Comparison of ENCODE assay signal across 8 cellular contexts in the genomic region with DNA sequence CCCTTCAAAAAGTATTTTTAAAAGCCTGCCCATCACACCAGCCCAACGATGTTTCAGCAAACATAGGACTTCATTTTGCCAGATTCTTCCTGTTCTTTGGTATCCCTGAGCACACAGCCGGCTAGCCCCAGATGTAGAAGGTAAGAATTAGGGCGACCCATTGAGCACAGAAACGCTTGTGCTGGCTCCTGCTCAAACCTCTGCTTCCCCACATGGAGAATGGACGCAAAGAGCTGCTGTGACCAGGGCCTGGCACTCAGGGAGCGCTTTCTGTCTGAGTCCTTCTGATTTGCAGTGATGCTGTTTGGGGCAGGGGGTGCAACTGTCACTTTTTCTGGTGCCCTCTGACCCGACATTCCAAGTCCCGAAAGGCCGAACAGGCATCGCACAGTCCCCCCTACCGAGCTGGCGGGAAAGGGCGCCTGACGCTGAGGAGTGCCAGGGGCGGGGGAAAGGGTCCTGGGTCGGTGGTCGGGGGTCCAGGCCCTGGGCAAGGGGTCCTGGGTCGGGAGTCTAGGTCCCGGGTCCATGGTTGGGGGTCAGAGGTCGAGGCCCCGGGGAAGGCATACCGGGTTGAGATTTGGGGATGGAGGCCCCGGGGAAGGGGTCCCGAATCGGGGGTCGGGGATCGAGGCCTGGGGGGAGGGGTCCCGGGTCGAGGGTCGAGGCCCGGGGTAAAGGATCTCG. TPM values are rescaled to one million over a fixed set of nuclear protein-coding genes. Genes with fewer than 3 reads are reported as not detected.
A peak's percentile ranks its signal among the peaks of the same experiment; 100 is the strongest.
DNase-seq lines count a peak whose midpoint lies in the region; ATAC-seq and TF ChIP-seq lines count a peak whose summit lies in the region.

No MANE protein-coding gene starts in this region.

- H2BK120ac ChIP-seq in neuronal stem cell (ENCODE audit: low read depth, low read length), result peak overlapping the region; percentile 17

- POLR2A ChIA-PET in PC-9 (lab: Charles Lee; ENCODE audit: unreplicated experiment), result no interaction called here

- TSS peak; percentile 50 for BruUV-seq in PC-9 (replicated peaks; lab: Mats Ljungman, UMichigan)

- peak overlapping the region; percentile 81 for H3K4me2 ChIP-seq in PC-9
- H3K4me2 ChIP-seq in neuronal stem cell (ENCODE audit: insufficient read depth, low read length, poor library complexity, severe bottlenecking), result peak overlapping the region; percentile 45

- no peaks in the 10 kb centered on the region for H3K27me3 ChIP-seq in PC-9 (ENCODE audit: insufficient read depth, low read depth)
- no peaks in the 10 kb centered on the region for H3K27me3 ChIP-seq in neuronal stem cell (ENCODE audit: control insufficient read depth in 3 of 3, insufficient read depth in 3 of 3, low read depth in 1 of 3, low read length in 3 of 3)

- H2BK5ac ChIP-seq in neuronal stem cell (ENCODE audit: low read length), result peak overlapping the region; percentile 39

- WGBS in neuronal stem cell (ENCODE audit: extremely low coverage in 2 of 2, insufficient read length in 2 of 2, insufficient replicate concordance in 1 of 2), 2 donors, result no CpG with 5 or more reads among the region's 32 CpGs

- DNase-seq in PC-9, result no peak
- DNase-seq in epithelial cell of prostate (ENCODE audit: low read depth, low spot score), result no peak
- DNase-seq in neuronal stem cell (ENCODE audit: low spot score), result no peak
- no peak for DNase-seq in germinal center (ENCODE audit: low spot score)
- DNase-seq in left colon, result no peak
- DNase-seq in NK-92 treated with Interleukin-12 subunit alpha and Interleukin-12 subunit beta, amount 100 ng/mL, for 24 hours (lab: John Stamatoyannopoulos, UW), result no peak

- H3K27ac ChIP-seq in C4-2B (peak overlapping the region; percentile 86), PC-9 (no peak overlapping the region), epithelial cell of prostate (peak overlapping the region; percentile 68), neuronal stem cell (replicated peaks; ENCODE audit: low read length) (no peak overlapping the region)

- H3K9me3 ChIP-seq in PC-9 (ENCODE audit: insufficient read depth, low read depth) (no peaks in the 10 kb centered on the region), neuronal stem cell (replicated peaks in 1 of 2; ENCODE audit: control insufficient read depth in 2 of 2, insufficient read depth in 1 of 2, low read depth in 1 of 2, low read length in 2 of 2) (no peaks in the 10 kb centered on the region)

- no peaks in the 10 kb centered on the region for H3K9me2 ChIP-seq in PC-9 (ENCODE audit: insufficient read depth)

- CTCF ChIA-PET in PC-9 (lab: Charles Lee), result interaction anchor here (0.6 to 0.7 kb wide), 2 partner anchors 42 to 253 kb away, joined by 12 to 16 read pairs; no protein-coding TSS in a partner anchor

- H2BK12ac ChIP-seq in neuronal stem cell (ENCODE audit: low read length), result no peak overlapping the region

- H3F3A ChIP-seq in PC-9 (ENCODE audit: insufficient read depth, low read depth), result peaks cover 9% of the 10 kb centered on the region; the same call in 1 of the 2 replicates

- no peak overlapping the region for H3K4ac ChIP-seq in neuronal stem cell (ENCODE audit: low read length)

- H2AK5ac ChIP-seq in neuronal stem cell (ENCODE audit: low read depth, low read length), result peak overlapping the region; percentile 84

- H2BK15ac ChIP-seq in neuronal stem cell (ENCODE audit: low read length), result no peak overlapping the region

- peaks cover 14% of the 10 kb centered on the region for H4K20me1 ChIP-seq in PC-9 (ENCODE audit: insufficient read depth)

- peaks cover 31% of the 10 kb centered on the region for H3K79me1 ChIP-seq in neuronal stem cell (ENCODE audit: low read depth, low read length)

- H4K91ac ChIP-seq in neuronal stem cell (ENCODE audit: low read depth, low read length, poor library complexity), result no peak overlapping the region

- H3K4me3 ChIP-seq in PC-9 (peak overlapping the region; percentile 93), neuronal stem cell (ENCODE audit: low read length in 2 of 2) (peak overlapping the region; percentile 80 to 99)

- no peak for ATAC-seq in left colon
- no peak for ATAC-seq in HG02798 (IDR thresholded peaks at IDR 0.05; ENCODE audit: poor library complexity, unreplicated experiment)

- TF ChIP-seq CTCF in C4-2B (conservative IDR thresholded peaks at IDR 0.05) (no peak), PC-9 (conservative IDR thresholded peaks at IDR 0.05) (no peak)

- H2AFZ ChIP-seq in PC-9, result no peak overlapping the region
- no peak overlapping the region for H2AFZ ChIP-seq in neuronal stem cell (ENCODE audit: low read length)

- H3K79me2 ChIP-seq in PC-9 (ENCODE audit: low read depth), result peaks cover 69% of the 10 kb centered on the region

- H3K4me1 ChIP-seq in PC-9 (replicated peaks; ENCODE audit: insufficient read depth) (peaks cover 18% of the 10 kb centered on the region), neuronal stem cell (ENCODE audit: control insufficient read depth in 2 of 2, insufficient read depth in 1 of 2, low read depth in 1 of 2, low read length in 2 of 2) (peaks cover 4 to 8% of the 10 kb centered on the region in 2 donors)

- 0 out of 2 replicates have a peak, but pooled peaks cover 5% of the 10 kb centered on the region for H3K36me3 ChIP-seq in PC-9 (ENCODE audit: low read depth)
- peaks cover 27 to 49% of the 10 kb centered on the region in 2 donors for H3K36me3 ChIP-seq in neuronal stem cell (replicated peaks in 1 of 2; ENCODE audit: control insufficient read depth in 2 of 2, insufficient read depth in 2 of 2, low read length in 2 of 2)

- H3K23ac ChIP-seq in neuronal stem cell (ENCODE audit: low read depth, low read length, poor library complexity), result peak overlapping the region; percentile 11

- H3K14ac ChIP-seq in neuronal stem cell (ENCODE audit: low read length), result no peak overlapping the region

- H3K18ac ChIP-seq in neuronal stem cell (ENCODE audit: low read length), result no peak overlapping the region

- intact Hi-C loops in PC-9 (cut with micrococcal nuclease; ENCODE audit: unreplicated experiment) (no loop called here), left colon (cut with DNase I, micrococcal nuclease) (no loop called here)

- no peak overlapping the region for H3K9ac ChIP-seq in neuronal stem cell (ENCODE audit: low read depth, low read length, poor library complexity)

- H4K8ac ChIP-seq in neuronal stem cell (ENCODE audit: low read depth, low read length), result peak overlapping the region; percentile 82

RNA-seq across cellular contexts. Expression of gene CHMP1A, which starts 0.9 kb away (rescaled TPM):
- 151 and 237 TPM in 2 replicates for total RNA-seq in PC-9 (2021)
- 44.9 TPM for polyA plus RNA-seq in neuronal stem cell (2013, experiment 1 of 2)
- 44.1 TPM for polyA plus RNA-seq in neuronal stem cell (2013, experiment 2 of 2)
- total RNA-seq in left colon, result 100 to 1,000 TPM; 154 to 157 TPM

RNA-seq across cellular contexts. Expression of gene SPATA33, which starts 1.1 kb away (rescaled TPM):
- total RNA-seq in PC-9 (2021) (21.0 and 25.6 TPM in 2 replicates), left colon (1 to 10 TPM; 7.1 to 9.1 TPM)
- polyA plus RNA-seq in neuronal stem cell (2013, experiment 1 of 2), result 28.9 TPM
- 29.1 TPM for polyA plus RNA-seq in neuronal stem cell (2013, experiment 2 of 2)

RNA-seq across cellular contexts. Expression of gene CDK10, which starts 29.9 kb away (rescaled TPM):
- total RNA-seq in PC-9 (2021) (76.6 and 110 TPM in 2 replicates), left colon (10 to 100 TPM; 86.1 to 92.7 TPM)
- polyA plus RNA-seq in neuronal stem cell (2013, experiment 1 of 2), result 59.5 TPM
- 57.9 TPM for polyA plus RNA-seq in neuronal stem cell (2013, experiment 2 of 2)

RNA-seq across cellular contexts. Expression of gene DPEP1, which starts 43.1 kb away (rescaled TPM):
- total RNA-seq in PC-9 (2021) (not detected in 2 replicates), left colon (1 to 10 TPM in 1 of 2 donors, under 1 TPM in 1; 0.73 to 4.4 TPM)
- 1.1 TPM for polyA plus RNA-seq in neuronal stem cell (2013, experiment 1 of 2)
- polyA plus RNA-seq in neuronal stem cell (2013, experiment 2 of 2), result 0.79 TPM

RNA-seq across cellular contexts. Expression of gene SPATA2L, which starts 44.9 kb away (rescaled TPM):
- total RNA-seq in PC-9 (2021) (15.3 and 23.8 TPM in 2 replicates), left colon (10 to 100 TPM; 16.3 to 27.9 TPM)
- 5.0 TPM for polyA plus RNA-seq in neuronal stem cell (2013, experiment 1 of 2)
- polyA plus RNA-seq in neuronal stem cell (2013, experiment 2 of 2), result 5.5 TPM

Comparison
In these comparisons a context has a peak if more than half of its experiments do, and no peak if none do; other contexts are left out.
1. H3K27ac ChIP-seq: peak in C4-2B (single experiment) and epithelial cell of prostate (single experiment); none in PC-9 (single experiment) and neuronal stem cell (single experiment).